In genomic region chr17:50064253-50064991, GRCh38 we compare ENCODE assay signal across 9 cellular contexts. TPM values are rescaled to one million over a fixed set of nuclear protein-coding genes. Genes with fewer than 3 reads are reported as not detected.
A peak's percentile ranks its signal among the peaks of the same experiment; 100 is the strongest.
DNase-seq lines count a peak whose midpoint lies in the region; ATAC-seq lines count a peak whose summit lies in the region.
"Had no signal": no experiment of that assay in that cellular context is flagged by ENCODE, and none has a peak within 500 bp of the region (broad histone marks: within the 10 kb centered on the region; RNA-seq: fewer than 3 reads in every experiment).

No MANE protein-coding gene starts in this region.

- DNase-seq in EL: peak; percentile 100
- DNase-seq in T1000 (lab: John Stamatoyannopoulos, UW): peak; percentile 83
- DNase-seq in foreskin melanocyte: peak; percentile 98
- DNase-seq in renal cortical epithelial cell (ENCODE audit: low read depth): peak; percentile 95
- DNase-seq in NAMALWA (ENCODE audit: low spot score): no peak
- DNase-seq: effector memory CD4-positive, alpha-beta T cell had no signal

- ATAC-seq in HG03095 (IDR thresholded peaks at IDR 0.05; ENCODE audit: unreplicated experiment) (no peak), HG02973 (IDR thresholded peaks at IDR 0.05; ENCODE audit: unreplicated experiment) (no peak), GM19395 (IDR thresholded peaks at IDR 0.05; ENCODE audit: unreplicated experiment) (no peak)

RNA-seq across cellular contexts. Expression of gene ITGA3, which starts 8.5 kb away (rescaled TPM):
- 882 and 1,202 TPM in 2 replicates for total RNA-seq in renal cortical epithelial cell

RNA-seq across cellular contexts. Expression of gene PDK2, which starts 30.7 kb away (rescaled TPM):
- total RNA-seq in renal cortical epithelial cell: 4.2 and 37.9 TPM in 2 replicates
